34 cellular contexts compared by ENCODE assay signal in genomic region chr12:106348411-106348810, GRCh38.
"Had no signal": no experiment of that assay in that cellular context is flagged by ENCODE, and none has a peak within 500 bp of the region (broad histone marks: within the 10 kb centered on the region; RNA-seq: fewer than 3 reads in every experiment).

No MANE protein-coding gene starts in this region.

- DNase-seq: activated B cell treated with CpG ODN at 0.5 μM for 24 hours; activated CD4-positive, alpha-beta T cell treated with anti-CD3 and anti-CD28 coated beads for 48 hours; activated CD4-positive, alpha-beta T cell treated with anti-CD3 and anti-CD28 coated beads, Interleukin-2, amount 50 U/mL, for 1 hour; activated CD4-positive, alpha-beta T cell treated with anti-CD3 and anti-CD28 coated beads, Interleukin-2, amount 50 U/mL, for 48 hours; activated CD8-positive, alpha-beta memory T cell treated with anti-CD3 and anti-CD28 coated beads, Interleukin-2, amount 10 ng/mL, durations not matched to agents 7 days and 5 days; activated CD8-positive, alpha-beta memory T cell treated with anti-CD3 and anti-CD28 coated beads, Interleukin-2, amount 50 U/mL, for 4 hours; activated CD8-positive, alpha-beta T cell treated with anti-CD3 and anti-CD28 coated beads, Interleukin-2, amount 10 ng/mL, durations not matched to agents 7 days and 5 days; activated effector memory CD4-positive, alpha-beta T cell treated with anti-CD3 and anti-CD28 coated beads, Interleukin-2, amount 50 U/mL, for 16 hours; activated naive CD4-positive, alpha-beta T cell treated with anti-CD3 and anti-CD28 coated beads for 36 hours; activated naive CD8-positive, alpha-beta T cell treated with anti-CD3 and anti-CD28 coated beads, Interleukin-2, amount 10 ng/mL, durations not matched to agents 7 days and 5 days; activated T-cell treated with anti-CD3 and anti-CD28 coated beads, Interleukin-2, amount 50 U/mL, for 1 hour; activated T-cell treated with anti-CD3 and anti-CD28 coated beads, Interleukin-2, amount 50 U/mL, for 48 hours; effector CD8-positive, alpha-beta T cell; foreskin fibroblast; gastrocnemius medialis; glutamatergic neuron; heart left ventricle; T-cell; T1000; WERI-Rb-1 had no signal

- H3K27me3 ChIP-seq: ascending aorta, gastrocnemius medialis, heart left ventricle had no signal

- H3K9me3 ChIP-seq: ascending aorta, gastrocnemius medialis, heart left ventricle had no signal

- H3K27ac Mint-ChIP-seq: activated B cell treated with CpG ODN at 0.5 μM for 24 hours; activated CD8-positive, alpha-beta memory T cell treated with anti-CD3 and anti-CD28 coated beads, Interleukin-2, amount 10 ng/mL, durations not matched to agents 7 days and 5 days; activated CD8-positive, alpha-beta T cell treated with anti-CD3 and anti-CD28 coated beads, Interleukin-2, amount 10 ng/mL, durations not matched to agents 7 days and 5 days; activated naive CD4-positive, alpha-beta T cell treated with anti-CD3 and anti-CD28 coated beads for 36 hours; activated naive CD4-positive, alpha-beta T cell treated with anti-CD3 and anti-CD28 coated beads, Interleukin-2, amount 50 U/mL, for 24 hours; activated naive CD8-positive, alpha-beta T cell treated with anti-CD3 and anti-CD28 coated beads, Interleukin-2, amount 10 ng/mL, durations not matched to agents 7 days and 5 days; activated T-helper 1 cell treated with anti-CD3 and anti-CD28 coated beads, Interleukin-12 subunit alpha, Interleukin-12 subunit beta, Interleukin-2, Interleukin-4 antibody, amounts not matched to agents 30 ng/mL and 10 ng/mL and 1 ng/mL, durations not matched to agents 14 hours and 24 hours and 36 hours; activated T-helper 2 cell treated with anti-CD3 and anti-CD28 coated beads, Interferon-gamma antibody, Interleukin-2, Interleukin-4, amounts not matched to agents 10 μg/mL and 5 μg/mL and 100 μg/mL, durations not matched to agents 14 hours and 24 hours and 36 hours; brain; dendritic cell treated with granulocyte-macrophage colony-stimulating factor and Interleukin-4, amounts not matched to agents 40 ng/mL and 50 ng/mL, for 4 days; T-cell; T-helper 1 cell treated with Interleukin-12 subunit alpha and Interleukin-12 subunit beta and Interleukin-4 antibody, amounts not matched to agents 30 μg/mL and 1 μg/mL, for 36 hours; T-helper 2 cell treated with Interferon-gamma antibody and Interleukin-4, amounts not matched to agents 5 μg/mL and 100 μg/mL, for 36 hours had no signal

- H3K4me3 ChIP-seq: ascending aorta, coronary artery, gastrocnemius medialis, heart left ventricle had no signal

- H3K36me3 Mint-ChIP-seq: activated CD8-positive, alpha-beta memory T cell treated with anti-CD3 and anti-CD28 coated beads, Interleukin-2, amount 10 ng/mL, durations not matched to agents 7 days and 5 days; activated naive CD8-positive, alpha-beta T cell treated with anti-CD3 and anti-CD28 coated beads, Interleukin-2, amount 10 ng/mL, durations not matched to agents 7 days and 5 days had no signal

- H3K4me1 Mint-ChIP-seq: activated B cell treated with CpG ODN at 0.5 μM for 24 hours; activated CD8-positive, alpha-beta memory T cell treated with anti-CD3 and anti-CD28 coated beads, Interleukin-2, amount 10 ng/mL, durations not matched to agents 7 days and 5 days; activated naive CD4-positive, alpha-beta T cell treated with anti-CD3 and anti-CD28 coated beads, Interleukin-2, amount 50 U/mL, for 24 hours; activated naive CD8-positive, alpha-beta T cell treated with anti-CD3 and anti-CD28 coated beads, Interleukin-2, amount 10 ng/mL, durations not matched to agents 7 days and 5 days; central memory CD8-positive, alpha-beta T cell had no signal

- ATAC-seq: activated CD4-positive, CD25-positive, alpha-beta regulatory T cell treated with anti-CD3 and anti-CD28 coated beads, Interleukin-2, amount 50 U/mL, for 24 hours; activated CD8-positive, alpha-beta memory T cell treated with anti-CD3 and anti-CD28 coated beads, Interleukin-2, amount 10 ng/mL, durations not matched to agents 7 days and 5 days; activated CD8-positive, alpha-beta T cell treated with anti-CD3 and anti-CD28 coated beads, Interleukin-2, amount 10 ng/mL, durations not matched to agents 7 days and 5 days; esophagus mucosa; gastrocnemius medialis; heart left ventricle; T-cell had no signal

- H3K9me3 Mint-ChIP-seq: activated B cell treated with CpG ODN at 0.5 μM for 24 hours; activated naive CD4-positive, alpha-beta T cell treated with anti-CD3 and anti-CD28 coated beads for 36 hours; activated naive CD4-positive, alpha-beta T cell treated with anti-CD3 and anti-CD28 coated beads, Interleukin-2, amount 50 U/mL, for 24 hours; activated naive CD8-positive, alpha-beta T cell treated with anti-CD3 and anti-CD28 coated beads, Interleukin-2, amount 10 ng/mL, durations not matched to agents 7 days and 5 days; activated T-helper 1 cell treated with anti-CD3 and anti-CD28 coated beads, Interleukin-12 subunit alpha, Interleukin-12 subunit beta, Interleukin-2, Interleukin-4 antibody, amounts not matched to agents 30 ng/mL and 10 ng/mL and 1 ng/mL, durations not matched to agents 14 hours and 24 hours and 36 hours; activated T-helper 2 cell treated with anti-CD3 and anti-CD28 coated beads, Interferon-gamma antibody, Interleukin-2, Interleukin-4, amounts not matched to agents 10 μg/mL and 5 μg/mL and 100 μg/mL, durations not matched to agents 14 hours and 24 hours and 36 hours; brain; central memory CD8-positive, alpha-beta T cell; dendritic cell treated with granulocyte-macrophage colony-stimulating factor and Interleukin-4, amounts not matched to agents 40 ng/mL and 50 ng/mL, for 4 days; T-cell; T-helper 1 cell treated with Interleukin-12 subunit alpha and Interleukin-12 subunit beta and Interleukin-4 antibody, amounts not matched to agents 30 μg/mL and 1 μg/mL, for 36 hours; T-helper 2 cell treated with Interferon-gamma antibody and Interleukin-4, amounts not matched to agents 5 μg/mL and 100 μg/mL, for 36 hours had no signal

- H3K27ac ChIP-seq: ascending aorta, coronary artery, gastrocnemius medialis, heart left ventricle, WERI-Rb-1 had no signal

- H3K36me3 ChIP-seq: WERI-Rb-1 had no signal

- H3K4me3 Mint-ChIP-seq: activated B cell treated with CpG ODN at 0.5 μM for 24 hours; activated CD8-positive, alpha-beta memory T cell treated with anti-CD3 and anti-CD28 coated beads, Interleukin-2, amount 10 ng/mL, durations not matched to agents 7 days and 5 days; activated CD8-positive, alpha-beta T cell treated with anti-CD3 and anti-CD28 coated beads, Interleukin-2, amount 10 ng/mL, durations not matched to agents 7 days and 5 days; activated naive CD4-positive, alpha-beta T cell treated with anti-CD3 and anti-CD28 coated beads for 36 hours; activated naive CD4-positive, alpha-beta T cell treated with anti-CD3 and anti-CD28 coated beads, Interleukin-2, amount 50 U/mL, for 24 hours; activated naive CD8-positive, alpha-beta T cell treated with anti-CD3 and anti-CD28 coated beads, Interleukin-2, amount 10 ng/mL, durations not matched to agents 7 days and 5 days; activated T-helper 1 cell treated with anti-CD3 and anti-CD28 coated beads, Interleukin-12 subunit alpha, Interleukin-12 subunit beta, Interleukin-2, Interleukin-4 antibody, amounts not matched to agents 30 ng/mL and 10 ng/mL and 1 ng/mL, durations not matched to agents 14 hours and 24 hours and 36 hours; brain; central memory CD8-positive, alpha-beta T cell; dendritic cell treated with granulocyte-macrophage colony-stimulating factor and Interleukin-4, amounts not matched to agents 40 ng/mL and 50 ng/mL, for 4 days; T-cell; T-helper 1 cell treated with Interleukin-12 subunit alpha and Interleukin-12 subunit beta and Interleukin-4 antibody, amounts not matched to agents 30 μg/mL and 1 μg/mL, for 36 hours; T-helper 2 cell treated with Interferon-gamma antibody and Interleukin-4, amounts not matched to agents 5 μg/mL and 100 μg/mL, for 36 hours had no signal

- FAIRE-seq: bronchial epithelial cell, endometrium had no signal

- H3K27me3 Mint-ChIP-seq: activated B cell treated with CpG ODN at 0.5 μM for 24 hours; activated naive CD4-positive, alpha-beta T cell treated with anti-CD3 and anti-CD28 coated beads, Interleukin-2, amount 50 U/mL, for 24 hours; brain; central memory CD8-positive, alpha-beta T cell; T-cell had no signal
